Comparison of ENCODE assay signal across 1 cellular context in the genomic region with DNA sequence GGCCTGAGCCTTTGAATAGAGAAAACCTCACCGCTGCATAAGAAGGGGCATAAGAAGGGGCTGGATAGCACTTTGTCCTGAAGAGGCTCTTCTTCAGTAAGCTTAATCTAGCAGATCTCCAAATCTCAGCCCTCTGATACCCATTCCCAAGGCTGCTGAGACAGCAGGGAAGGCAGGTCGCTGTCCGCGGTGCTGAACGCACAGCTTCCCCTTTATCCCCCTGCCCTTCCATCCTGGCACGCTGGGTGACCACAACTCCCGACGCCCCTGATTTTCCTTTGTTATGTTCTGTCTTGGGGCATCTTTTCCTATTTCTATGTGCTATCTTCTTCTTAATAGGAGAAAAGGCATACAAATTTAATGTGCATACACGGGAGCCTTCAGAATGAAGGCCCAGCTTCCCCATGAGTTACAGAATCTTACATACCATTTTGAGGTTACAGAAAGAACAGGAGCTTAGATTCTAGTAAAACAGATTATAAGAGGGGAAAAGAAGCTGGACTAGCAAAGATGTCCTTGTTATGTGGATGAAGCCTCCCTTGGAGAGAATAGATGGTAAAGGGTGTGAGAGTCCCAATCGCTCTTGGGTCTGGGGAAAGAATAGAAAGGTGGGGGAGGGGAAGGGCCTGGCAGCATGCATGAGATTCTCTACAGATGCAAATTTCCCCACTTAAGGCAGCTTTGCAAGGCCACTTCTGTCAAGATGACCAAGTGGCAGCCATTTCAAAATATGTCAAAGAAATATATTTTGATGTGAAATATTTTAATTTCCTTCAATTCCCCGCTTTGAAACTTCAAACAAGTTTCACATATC.
A peak's percentile ranks its signal among the peaks of the same experiment; 100 is the strongest.
TF ChIP-seq lines count a peak whose summit lies in the region.

No MANE protein-coding gene starts in this region.

TF ChIP-seq in HepG2, 621 proteins besides CTCF, POLR2A, EP300 and RAD21 (continued from another document and continues in another):
- TF ChIP-seq ZNF160 (CRISPR knock-in tag; IDR thresholded peaks at IDR 0.05) (no peak), ZNF33B (CRISPR knock-in tag; IDR thresholded peaks at IDR 0.05) (no peak), FOXK1 (CRISPR knock-in tag; IDR thresholded peaks at IDR 0.05; ENCODE audit: borderline replicate concordance, low read depth) (peak; percentile 58; the same call in 1 of the 2 replicates), RBAK (CRISPR knock-in tag; IDR thresholded peaks at IDR 0.05) (no peak), SATB2 (CRISPR knock-in tag; IDR thresholded peaks at IDR 0.05) (peak; percentile 64; the same call in 1 of the 2 replicates), DMAP1 (CRISPR knock-in tag; IDR thresholded peaks at IDR 0.05) (no peak), ZNF20 (CRISPR knock-in tag; IDR thresholded peaks at IDR 0.05) (no peak), SPEN (CRISPR knock-in tag; IDR thresholded peaks at IDR 0.05; ENCODE audit: low read depth) (peak; percentile 29; the same call in 1 of the 2 replicates), RBFOX2 (IDR thresholded peaks at IDR 0.05; ENCODE audit: low read depth, low read length) (no peak), ZNF44 (CRISPR knock-in tag; IDR thresholded peaks at IDR 0.05) (no peak), SUZ12 (IDR thresholded peaks at IDR 0.05; ENCODE audit: low read depth, low read length) (no peak), BHLHE40 (IDR thresholded peaks at IDR 0.05; ENCODE audit: low read length) (no peak), KDM6A (CRISPR knock-in tag; IDR thresholded peaks at IDR 0.05; ENCODE audit: low read depth) (no peak), PAF1 (CRISPR knock-in tag; IDR thresholded peaks at IDR 0.05) (no peak), ZNF451 (CRISPR knock-in tag; IDR thresholded peaks at IDR 0.05) (no peak), ZNF367 (CRISPR knock-in tag; IDR thresholded peaks at IDR 0.05; ENCODE audit: borderline replicate concordance) (peak; percentile 64; the same call in 1 of the 2 replicates), KDM1A (CRISPR knock-in tag; IDR thresholded peaks at IDR 0.05) (no peak), ZNF746 (CRISPR knock-in tag; IDR thresholded peaks at IDR 0.05) (no peak), ZNF230 (CRISPR knock-in tag; IDR thresholded peaks at IDR 0.05) (no peak), ZKSCAN5 (CRISPR knock-in tag; IDR thresholded peaks at IDR 0.05) (no peak)
- TF ChIP-seq, protein P1, sequence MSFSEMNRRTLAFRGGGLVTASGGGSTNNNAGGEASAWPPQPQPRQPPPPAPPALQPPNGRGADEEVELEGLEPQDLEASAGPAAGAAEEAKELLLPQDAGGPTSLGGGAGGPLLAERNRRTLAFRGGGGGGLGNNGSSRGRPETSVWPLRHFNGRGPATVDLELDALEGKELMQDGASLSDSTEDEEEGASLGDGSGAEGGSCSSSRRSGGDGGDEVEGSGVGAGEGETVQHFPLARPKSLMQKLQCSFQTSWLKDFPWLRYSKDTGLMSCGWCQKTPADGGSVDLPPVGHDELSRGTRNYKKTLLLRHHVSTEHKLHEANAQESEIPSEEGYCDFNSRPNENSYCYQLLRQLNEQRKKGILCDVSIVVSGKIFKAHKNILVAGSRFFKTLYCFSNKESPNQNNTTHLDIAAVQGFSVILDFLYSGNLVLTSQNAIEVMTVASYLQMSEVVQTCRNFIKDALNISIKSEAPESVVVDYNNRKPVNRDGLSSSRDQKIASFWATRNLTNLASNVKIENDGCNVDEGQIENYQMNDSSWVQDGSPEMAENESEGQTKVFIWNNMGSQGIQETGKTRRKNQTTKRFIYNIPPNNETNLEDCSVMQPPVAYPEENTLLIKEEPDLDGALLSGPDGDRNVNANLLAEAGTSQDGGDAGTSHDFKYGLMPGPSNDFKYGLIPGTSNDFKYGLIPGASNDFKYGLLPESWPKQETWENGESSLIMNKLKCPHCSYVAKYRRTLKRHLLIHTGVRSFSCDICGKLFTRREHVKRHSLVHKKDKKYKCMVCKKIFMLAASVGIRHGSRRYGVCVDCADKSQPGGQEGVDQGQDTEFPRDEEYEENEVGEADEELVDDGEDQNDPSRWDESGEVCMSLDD (CRISPR knock-in tag; IDR thresholded peaks at IDR 0.05; ENCODE audit: borderline replicate concordance), result no peak
- TF ChIP-seq, protein P2, sequence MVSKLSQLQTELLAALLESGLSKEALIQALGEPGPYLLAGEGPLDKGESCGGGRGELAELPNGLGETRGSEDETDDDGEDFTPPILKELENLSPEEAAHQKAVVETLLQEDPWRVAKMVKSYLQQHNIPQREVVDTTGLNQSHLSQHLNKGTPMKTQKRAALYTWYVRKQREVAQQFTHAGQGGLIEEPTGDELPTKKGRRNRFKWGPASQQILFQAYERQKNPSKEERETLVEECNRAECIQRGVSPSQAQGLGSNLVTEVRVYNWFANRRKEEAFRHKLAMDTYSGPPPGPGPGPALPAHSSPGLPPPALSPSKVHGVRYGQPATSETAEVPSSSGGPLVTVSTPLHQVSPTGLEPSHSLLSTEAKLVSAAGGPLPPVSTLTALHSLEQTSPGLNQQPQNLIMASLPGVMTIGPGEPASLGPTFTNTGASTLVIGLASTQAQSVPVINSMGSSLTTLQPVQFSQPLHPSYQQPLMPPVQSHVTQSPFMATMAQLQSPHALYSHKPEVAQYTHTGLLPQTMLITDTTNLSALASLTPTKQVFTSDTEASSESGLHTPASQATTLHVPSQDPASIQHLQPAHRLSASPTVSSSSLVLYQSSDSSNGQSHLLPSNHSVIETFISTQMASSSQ (IDR thresholded peaks at IDR 0.05; ENCODE audit: low read depth), result no peak
- TF ChIP-seq, protein P2 (CRISPR knock-in tag; IDR thresholded peaks at IDR 0.05; ENCODE audit: borderline replicate concordance), result no peak
- TF ChIP-seq, protein P3, sequence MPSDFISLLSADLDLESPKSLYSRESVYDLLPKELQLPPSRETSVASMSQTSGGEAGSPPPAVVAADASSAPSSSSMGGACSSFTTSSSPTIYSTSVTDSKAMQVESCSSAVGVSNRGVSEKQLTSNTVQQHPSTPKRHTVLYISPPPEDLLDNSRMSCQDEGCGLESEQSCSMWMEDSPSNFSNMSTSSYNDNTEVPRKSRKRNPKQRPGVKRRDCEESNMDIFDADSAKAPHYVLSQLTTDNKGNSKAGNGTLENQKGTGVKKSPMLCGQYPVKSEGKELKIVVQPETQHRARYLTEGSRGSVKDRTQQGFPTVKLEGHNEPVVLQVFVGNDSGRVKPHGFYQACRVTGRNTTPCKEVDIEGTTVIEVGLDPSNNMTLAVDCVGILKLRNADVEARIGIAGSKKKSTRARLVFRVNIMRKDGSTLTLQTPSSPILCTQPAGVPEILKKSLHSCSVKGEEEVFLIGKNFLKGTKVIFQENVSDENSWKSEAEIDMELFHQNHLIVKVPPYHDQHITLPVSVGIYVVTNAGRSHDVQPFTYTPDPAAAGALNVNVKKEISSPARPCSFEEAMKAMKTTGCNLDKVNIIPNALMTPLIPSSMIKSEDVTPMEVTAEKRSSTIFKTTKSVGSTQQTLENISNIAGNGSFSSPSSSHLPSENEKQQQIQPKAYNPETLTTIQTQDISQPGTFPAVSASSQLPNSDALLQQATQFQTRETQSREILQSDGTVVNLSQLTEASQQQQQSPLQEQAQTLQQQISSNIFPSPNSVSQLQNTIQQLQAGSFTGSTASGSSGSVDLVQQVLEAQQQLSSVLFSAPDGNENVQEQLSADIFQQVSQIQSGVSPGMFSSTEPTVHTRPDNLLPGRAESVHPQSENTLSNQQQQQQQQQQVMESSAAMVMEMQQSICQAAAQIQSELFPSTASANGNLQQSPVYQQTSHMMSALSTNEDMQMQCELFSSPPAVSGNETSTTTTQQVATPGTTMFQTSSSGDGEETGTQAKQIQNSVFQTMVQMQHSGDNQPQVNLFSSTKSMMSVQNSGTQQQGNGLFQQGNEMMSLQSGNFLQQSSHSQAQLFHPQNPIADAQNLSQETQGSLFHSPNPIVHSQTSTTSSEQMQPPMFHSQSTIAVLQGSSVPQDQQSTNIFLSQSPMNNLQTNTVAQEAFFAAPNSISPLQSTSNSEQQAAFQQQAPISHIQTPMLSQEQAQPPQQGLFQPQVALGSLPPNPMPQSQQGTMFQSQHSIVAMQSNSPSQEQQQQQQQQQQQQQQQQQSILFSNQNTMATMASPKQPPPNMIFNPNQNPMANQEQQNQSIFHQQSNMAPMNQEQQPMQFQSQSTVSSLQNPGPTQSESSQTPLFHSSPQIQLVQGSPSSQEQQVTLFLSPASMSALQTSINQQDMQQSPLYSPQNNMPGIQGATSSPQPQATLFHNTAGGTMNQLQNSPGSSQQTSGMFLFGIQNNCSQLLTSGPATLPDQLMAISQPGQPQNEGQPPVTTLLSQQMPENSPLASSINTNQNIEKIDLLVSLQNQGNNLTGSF (CRISPR knock-in tag; IDR thresholded peaks at IDR 0.05), result peak; percentile 90
- TF ChIP-seq, protein P4, sequence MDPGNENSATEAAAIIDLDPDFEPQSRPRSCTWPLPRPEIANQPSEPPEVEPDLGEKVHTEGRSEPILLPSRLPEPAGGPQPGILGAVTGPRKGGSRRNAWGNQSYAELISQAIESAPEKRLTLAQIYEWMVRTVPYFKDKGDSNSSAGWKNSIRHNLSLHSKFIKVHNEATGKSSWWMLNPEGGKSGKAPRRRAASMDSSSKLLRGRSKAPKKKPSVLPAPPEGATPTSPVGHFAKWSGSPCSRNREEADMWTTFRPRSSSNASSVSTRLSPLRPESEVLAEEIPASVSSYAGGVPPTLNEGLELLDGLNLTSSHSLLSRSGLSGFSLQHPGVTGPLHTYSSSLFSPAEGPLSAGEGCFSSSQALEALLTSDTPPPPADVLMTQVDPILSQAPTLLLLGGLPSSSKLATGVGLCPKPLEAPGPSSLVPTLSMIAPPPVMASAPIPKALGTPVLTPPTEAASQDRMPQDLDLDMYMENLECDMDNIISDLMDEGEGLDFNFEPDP (CRISPR knock-in tag; conservative IDR thresholded peaks at IDR 0.05), result no peak
- TF ChIP-seq, protein P5, sequence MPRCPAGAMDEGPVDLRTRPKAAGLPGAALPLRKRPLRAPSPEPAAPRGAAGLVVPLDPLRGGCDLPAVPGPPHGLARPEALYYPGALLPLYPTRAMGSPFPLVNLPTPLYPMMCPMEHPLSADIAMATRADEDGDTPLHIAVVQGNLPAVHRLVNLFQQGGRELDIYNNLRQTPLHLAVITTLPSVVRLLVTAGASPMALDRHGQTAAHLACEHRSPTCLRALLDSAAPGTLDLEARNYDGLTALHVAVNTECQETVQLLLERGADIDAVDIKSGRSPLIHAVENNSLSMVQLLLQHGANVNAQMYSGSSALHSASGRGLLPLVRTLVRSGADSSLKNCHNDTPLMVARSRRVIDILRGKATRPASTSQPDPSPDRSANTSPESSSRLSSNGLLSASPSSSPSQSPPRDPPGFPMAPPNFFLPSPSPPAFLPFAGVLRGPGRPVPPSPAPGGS (CRISPR knock-in tag; IDR thresholded peaks at IDR 0.05), result no peak
- TF ChIP-seq, protein P6, sequence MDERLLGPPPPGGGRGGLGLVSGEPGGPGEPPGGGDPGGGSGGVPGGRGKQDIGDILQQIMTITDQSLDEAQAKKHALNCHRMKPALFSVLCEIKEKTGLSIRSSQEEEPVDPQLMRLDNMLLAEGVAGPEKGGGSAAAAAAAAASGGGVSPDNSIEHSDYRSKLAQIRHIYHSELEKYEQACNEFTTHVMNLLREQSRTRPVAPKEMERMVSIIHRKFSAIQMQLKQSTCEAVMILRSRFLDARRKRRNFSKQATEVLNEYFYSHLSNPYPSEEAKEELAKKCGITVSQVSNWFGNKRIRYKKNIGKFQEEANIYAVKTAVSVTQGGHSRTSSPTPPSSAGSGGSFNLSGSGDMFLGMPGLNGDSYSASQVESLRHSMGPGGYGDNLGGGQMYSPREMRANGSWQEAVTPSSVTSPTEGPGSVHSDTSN (CRISPR knock-in tag; IDR thresholded peaks at IDR 0.05), result no peak
- TF ChIP-seq, protein P7, sequence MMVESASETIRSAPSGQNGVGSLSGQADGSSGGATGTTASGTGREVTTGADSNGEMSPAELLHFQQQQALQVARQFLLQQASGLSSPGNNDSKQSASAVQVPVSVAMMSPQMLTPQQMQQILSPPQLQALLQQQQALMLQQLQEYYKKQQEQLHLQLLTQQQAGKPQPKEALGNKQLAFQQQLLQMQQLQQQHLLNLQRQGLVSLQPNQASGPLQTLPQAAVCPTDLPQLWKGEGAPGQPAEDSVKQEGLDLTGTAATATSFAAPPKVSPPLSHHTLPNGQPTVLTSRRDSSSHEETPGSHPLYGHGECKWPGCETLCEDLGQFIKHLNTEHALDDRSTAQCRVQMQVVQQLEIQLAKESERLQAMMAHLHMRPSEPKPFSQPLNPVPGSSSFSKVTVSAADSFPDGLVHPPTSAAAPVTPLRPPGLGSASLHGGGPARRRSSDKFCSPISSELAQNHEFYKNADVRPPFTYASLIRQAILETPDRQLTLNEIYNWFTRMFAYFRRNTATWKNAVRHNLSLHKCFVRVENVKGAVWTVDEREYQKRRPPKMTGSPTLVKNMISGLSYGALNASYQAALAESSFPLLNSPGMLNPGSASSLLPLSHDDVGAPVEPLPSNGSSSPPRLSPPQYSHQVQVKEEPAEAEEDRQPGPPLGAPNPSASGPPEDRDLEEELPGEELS (CRISPR knock-in tag; IDR thresholded peaks at IDR 0.05), result peak; percentile 34; the same call in 1 of the 2 replicates
- TF ChIP-seq, protein P8, sequence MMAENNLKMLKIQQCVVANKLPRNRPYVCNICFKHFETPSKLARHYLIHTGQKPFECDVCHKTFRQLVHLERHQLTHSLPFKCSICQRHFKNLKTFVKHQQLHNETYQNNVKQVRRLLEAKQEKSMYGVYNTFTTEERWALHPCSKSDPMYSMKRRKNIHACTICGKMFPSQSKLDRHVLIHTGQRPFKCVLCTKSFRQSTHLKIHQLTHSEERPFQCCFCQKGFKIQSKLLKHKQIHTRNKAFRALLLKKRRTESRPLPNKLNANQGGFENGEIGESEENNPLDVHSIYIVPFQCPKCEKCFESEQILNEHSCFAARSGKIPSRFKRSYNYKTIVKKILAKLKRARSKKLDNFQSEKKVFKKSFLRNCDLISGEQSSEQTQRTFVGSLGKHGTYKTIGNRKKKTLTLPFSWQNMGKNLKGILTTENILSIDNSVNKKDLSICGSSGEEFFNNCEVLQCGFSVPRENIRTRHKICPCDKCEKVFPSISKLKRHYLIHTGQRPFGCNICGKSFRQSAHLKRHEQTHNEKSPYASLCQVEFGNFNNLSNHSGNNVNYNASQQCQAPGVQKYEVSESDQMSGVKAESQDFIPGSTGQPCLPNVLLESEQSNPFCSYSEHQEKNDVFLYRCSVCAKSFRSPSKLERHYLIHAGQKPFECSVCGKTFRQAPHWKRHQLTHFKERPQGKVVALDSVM (CRISPR knock-in tag; IDR thresholded peaks at IDR 0.05), result no peak
- TF ChIP-seq, protein P9, sequence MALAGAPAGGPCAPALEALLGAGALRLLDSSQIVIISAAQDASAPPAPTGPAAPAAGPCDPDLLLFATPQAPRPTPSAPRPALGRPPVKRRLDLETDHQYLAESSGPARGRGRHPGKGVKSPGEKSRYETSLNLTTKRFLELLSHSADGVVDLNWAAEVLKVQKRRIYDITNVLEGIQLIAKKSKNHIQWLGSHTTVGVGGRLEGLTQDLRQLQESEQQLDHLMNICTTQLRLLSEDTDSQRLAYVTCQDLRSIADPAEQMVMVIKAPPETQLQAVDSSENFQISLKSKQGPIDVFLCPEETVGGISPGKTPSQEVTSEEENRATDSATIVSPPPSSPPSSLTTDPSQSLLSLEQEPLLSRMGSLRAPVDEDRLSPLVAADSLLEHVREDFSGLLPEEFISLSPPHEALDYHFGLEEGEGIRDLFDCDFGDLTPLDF (CRISPR knock-in tag; IDR thresholded peaks at IDR 0.05), result peak; percentile 41; the same call in 1 of the 2 replicates
